ENCODE assay signal across 8 cellular contexts in the genomic region with DNA sequence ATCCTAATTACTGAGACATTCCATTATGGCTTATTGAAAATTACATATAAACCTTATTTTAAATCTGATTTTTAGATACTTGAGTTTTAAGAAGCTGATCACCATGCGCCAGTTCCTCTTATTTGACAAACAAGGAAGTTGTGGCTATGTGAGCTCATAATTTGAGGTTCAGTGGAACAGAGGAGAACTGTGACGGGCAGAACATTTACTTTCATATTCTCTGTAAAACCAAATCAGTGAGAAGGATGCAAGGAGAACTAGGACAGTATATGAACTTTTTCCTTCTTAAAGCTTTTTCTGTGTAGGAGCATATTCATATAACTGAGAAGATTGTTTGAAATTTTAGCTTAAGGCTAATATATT. TPM values are rescaled to one million over a fixed set of nuclear protein-coding genes. Genes with fewer than 3 reads are reported as not detected.
DNase-seq lines count a peak whose midpoint lies in the region; ATAC-seq and TF ChIP-seq lines count a peak whose summit lies in the region.

No MANE protein-coding gene starts in this region.

- 33 to 43% methylated on average over 2 of the region's 2 CpGs for WGBS in upper lobe of left lung, 2 donors

- peak overlapping the region; percentile 90 for H3K27ac Mint-ChIP-seq in activated naive CD8-positive, alpha-beta T cell treated with anti-CD3 and anti-CD28 coated beads for 36 hours
- no peak overlapping the region for H3K27ac Mint-ChIP-seq in nephron progenitor cell

- peak; percentile 84 for ATAC-seq in GM18502 (IDR thresholded peaks at IDR 0.05; ENCODE audit: poor library complexity, unreplicated experiment)
- ATAC-seq in GM21381 (IDR thresholded peaks at IDR 0.05; ENCODE audit: unreplicated experiment) = peak; percentile 76
- ATAC-seq in HG03565 (IDR thresholded peaks at IDR 0.05; ENCODE audit: unreplicated experiment) = peak; percentile 71
- peak; percentile 69 to 90 for ATAC-seq in upper lobe of left lung (ENCODE audit: low FRiP score in 2 of 2)

- TF ChIP-seq CTCF in upper lobe of left lung (IDR thresholded peaks at IDR 0.05) = no peak
- TF ChIP-seq CTCF in nephron progenitor cell (IDR thresholded peaks at IDR 0.05) = no peak

- H3K27ac ChIP-seq in upper lobe of left lung = peak overlapping the region; percentile 4 to 64 (median 55)

- no peaks in the 10 kb centered on the region for H3K27me3 ChIP-seq in upper lobe of left lung

- DNase-seq in activated naive CD8-positive, alpha-beta T cell treated with anti-CD3 and anti-CD28 coated beads for 36 hours = no peak
- DNase-seq in upper lobe of left lung (peak in 1 of 2 donors; percentile 59), nephron progenitor cell (no peak), foreskin melanocyte (no peak), NK-92 (lab: John Stamatoyannopoulos, UW; ENCODE audit: unreplicated experiment) (no peak)

- no peaks in the 10 kb centered on the region for H3K27me3 Mint-ChIP-seq in activated naive CD8-positive, alpha-beta T cell treated with anti-CD3 and anti-CD28 coated beads for 36 hours
- no peaks in the 10 kb centered on the region for H3K27me3 Mint-ChIP-seq in nephron progenitor cell (ENCODE audit: low read depth, poor library complexity)

- peak overlapping the region; percentile 71 for H3K4me3 Mint-ChIP-seq in activated naive CD8-positive, alpha-beta T cell treated with anti-CD3 and anti-CD28 coated beads for 36 hours
- no peak overlapping the region for H3K4me3 Mint-ChIP-seq in nephron progenitor cell

- no peak for TF ChIP-seq POLR2A in upper lobe of left lung (IDR thresholded peaks at IDR 0.05)

- H3K4me1 Mint-ChIP-seq in activated naive CD8-positive, alpha-beta T cell treated with anti-CD3 and anti-CD28 coated beads for 36 hours = peaks cover 67% of the 10 kb centered on the region
- no peaks in the 10 kb centered on the region for H3K4me1 Mint-ChIP-seq in nephron progenitor cell

- peaks cover 5% of the 10 kb centered on the region for H3K9me3 Mint-ChIP-seq in activated naive CD8-positive, alpha-beta T cell treated with anti-CD3 and anti-CD28 coated beads for 36 hours
- H3K9me3 Mint-ChIP-seq in nephron progenitor cell = peaks cover 14% of the 10 kb centered on the region

- H3K36me3 ChIP-seq in upper lobe of left lung = no peaks in the 10 kb centered on the region

- no peaks in the 10 kb centered on the region for H3K9me3 ChIP-seq in upper lobe of left lung

- peaks cover 17% of the 10 kb centered on the region for H3K36me3 Mint-ChIP-seq in activated naive CD8-positive, alpha-beta T cell treated with anti-CD3 and anti-CD28 coated beads for 36 hours
- peaks cover 15% of the 10 kb centered on the region for H3K36me3 Mint-ChIP-seq in nephron progenitor cell (ENCODE audit: low read depth)

- peak overlapping the region in 1 of 4 donors; percentile 2 for H3K4me3 ChIP-seq in upper lobe of left lung

- peaks cover 14 to 36% (median 24%) of the 10 kb centered on the region in 4 donors for H3K4me1 ChIP-seq in upper lobe of left lung

- no peak for TF ChIP-seq EP300 in upper lobe of left lung (IDR thresholded peaks at IDR 0.05)

RNA-seq across cellular contexts. Expression of a gene that starts 25.3 kb away (rescaled TPM):
- 10 to 100 TPM; 41.8 to 45.1 TPM for total RNA-seq in activated naive CD8-positive, alpha-beta T cell treated with anti-CD3 and anti-CD28 coated beads for 36 hours
- total RNA-seq in upper lobe of left lung = 10 to 100 TPM; 21.6 to 54.3 (median 37.8) TPM
